Comparison of ENCODE assay signal across 8 cellular contexts in the genomic region with DNA sequence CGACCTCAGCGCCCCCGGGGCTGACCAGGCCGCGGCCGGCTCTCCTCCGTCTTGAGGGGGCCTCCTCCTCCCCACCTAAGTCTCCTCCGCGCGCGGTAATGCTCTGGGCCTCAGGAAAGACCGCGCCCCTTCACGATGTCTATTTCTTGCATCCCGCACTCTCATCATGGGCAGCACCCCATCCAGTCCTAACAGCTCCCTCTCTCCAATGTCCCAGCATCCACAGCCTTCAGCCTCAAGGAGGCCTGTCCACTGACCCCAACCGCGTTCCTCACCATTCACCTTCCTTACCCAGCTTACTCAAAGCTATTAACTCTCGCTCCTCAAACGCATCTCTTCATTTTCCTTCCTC.
DNase-seq lines count a peak whose midpoint lies in the region; ATAC-seq and TF ChIP-seq lines count a peak whose summit lies in the region.

No MANE protein-coding gene starts in this region.

- H4K91ac ChIP-seq in trophoblast cell (ENCODE audit: low read depth, low read length): peak overlapping the region; percentile 69

- peak overlapping the region; percentile 89 for H3K9ac ChIP-seq in trophoblast cell (ENCODE audit: low read length)

- H3K4me3 ChIP-seq in Peyer's patch: peak overlapping the region; percentile 52 to 69 (median 56)
- peak overlapping the region; percentile 53 to 70 (median 59) for H3K4me3 ChIP-seq in esophagus muscularis mucosa
- peak overlapping the region; percentile 77 for H3K4me3 ChIP-seq in trophoblast cell (ENCODE audit: low read depth, low read length)

- 15% methylated on average over 19 of the region's 19 CpGs for WGBS in esophagus muscularis mucosa
- no CpG with 5 or more reads among the region's 19 CpGs for WGBS in trophoblast cell (ENCODE audit: extremely low coverage, insufficient coverage, insufficient read length)

- no peak overlapping the region for H2BK12ac ChIP-seq in trophoblast cell (ENCODE audit: low read length)

- H4K8ac ChIP-seq in trophoblast cell (ENCODE audit: low read depth, low read length): peak overlapping the region; percentile 58

- H3K4me2 ChIP-seq in trophoblast cell (ENCODE audit: low read length): peak overlapping the region; percentile 86

- no peak for DNase-seq in Peyer's patch
- DNase-seq in esophagus muscularis mucosa (ENCODE audit: extremely low spot score): no peak
- no peak for DNase-seq in trophoblast cell
- DNase-seq in hippocampal formation (lab: John Stamatoyannopoulos, UW): no peak
- no peak for DNase-seq in posterior vena cava (ENCODE audit: low spot score)
- DNase-seq in midbrain (lab: John Stamatoyannopoulos, UW): no peak

- no peak overlapping the region for H2BK5ac ChIP-seq in trophoblast cell (ENCODE audit: low read depth, low read length, poor library complexity)

- H3K27ac ChIP-seq in Peyer's patch: peak overlapping the region; percentile 76 to 88 (median 82)
- peak overlapping the region; percentile 83 to 87 (median 84) for H3K27ac ChIP-seq in esophagus muscularis mucosa (replicated peaks in 1 of 4)
- H3K27ac ChIP-seq in trophoblast cell (ENCODE audit: low read depth, low read length): peak overlapping the region; percentile 20

- no peaks in the 10 kb centered on the region for H3K4me1 ChIP-seq in Peyer's patch
- peaks cover 5 to 14% (median 9%) of the 10 kb centered on the region in 4 donors for H3K4me1 ChIP-seq in esophagus muscularis mucosa
- no peaks in the 10 kb centered on the region for H3K4me1 ChIP-seq in trophoblast cell (ENCODE audit: control insufficient read depth in 1 of 2, insufficient read depth in 2 of 2, low read length in 2 of 2)

- no peaks in the 10 kb centered on the region for H3K9me3 ChIP-seq in Peyer's patch
- no peaks in the 10 kb centered on the region for H3K9me3 ChIP-seq in esophagus muscularis mucosa
- H3K9me3 ChIP-seq in trophoblast cell (ENCODE audit: insufficient read depth, low read depth, low read length): no peaks in the 10 kb centered on the region

- no peak for TF ChIP-seq POLR2A in Peyer's patch (IDR thresholded peaks at IDR 0.05)
- no peak for TF ChIP-seq POLR2A in esophagus muscularis mucosa (IDR thresholded peaks at IDR 0.05; ENCODE audit: low read depth)

- H2AFZ ChIP-seq in trophoblast cell (ENCODE audit: insufficient read depth, low read length, poor library complexity): peak overlapping the region; percentile 3

- ATAC-seq in GM21717 (IDR thresholded peaks at IDR 0.05; ENCODE audit: unreplicated experiment): peak; percentile 17
- no peak for ATAC-seq in GM21737 (IDR thresholded peaks at IDR 0.05; ENCODE audit: unreplicated experiment)

- peak overlapping the region; percentile 8 for H3K14ac ChIP-seq in trophoblast cell (ENCODE audit: low read length)

- H3K27me3 ChIP-seq in Peyer's patch: no peaks in the 10 kb centered on the region
- H3K27me3 ChIP-seq in esophagus muscularis mucosa: no peaks in the 10 kb centered on the region
- H3K27me3 ChIP-seq in trophoblast cell (ENCODE audit: insufficient read depth, low read length): no peaks in the 10 kb centered on the region

- no peak overlapping the region for H2BK120ac ChIP-seq in trophoblast cell (ENCODE audit: insufficient read depth, low read length, poor library complexity)

- H3K4ac ChIP-seq in trophoblast cell (ENCODE audit: low read depth, low read length): no peak overlapping the region

- no peak overlapping the region for H2AK5ac ChIP-seq in trophoblast cell (ENCODE audit: low read length)

- no peak overlapping the region for H3K23ac ChIP-seq in trophoblast cell (ENCODE audit: low read length)

- peaks cover 2% of the 10 kb centered on the region for H3K79me2 ChIP-seq in trophoblast cell (ENCODE audit: control insufficient read depth, insufficient read depth, low read length, poor library complexity)

- intact Hi-C loops in esophagus muscularis mucosa (cut with DNase I) (no loop called here), posterior vena cava (cut with DNase I) (no loop called here)

- TF ChIP-seq EP300 in esophagus muscularis mucosa (IDR thresholded peaks at IDR 0.05): no peak

- TF ChIP-seq CTCF in Peyer's patch (IDR thresholded peaks at IDR 0.05): no peak
- no peak for TF ChIP-seq CTCF in esophagus muscularis mucosa (IDR thresholded peaks at IDR 0.05)

- H3K79me1 ChIP-seq in trophoblast cell (ENCODE audit: low read length): peaks cover 4% of the 10 kb centered on the region

- no peak overlapping the region for H3K18ac ChIP-seq in trophoblast cell (ENCODE audit: low read length)

- no peaks in the 10 kb centered on the region for H3K36me3 ChIP-seq in Peyer's patch
- H3K36me3 ChIP-seq in esophagus muscularis mucosa: no peaks in the 10 kb centered on the region
- H3K36me3 ChIP-seq in trophoblast cell (ENCODE audit: control insufficient read depth in 1 of 2, insufficient read depth in 2 of 2, low read length in 2 of 2): no peaks in the 10 kb centered on the region

- H4K12ac ChIP-seq in trophoblast cell (ENCODE audit: low read depth, low read length): peak overlapping the region; percentile 4

Comparison
In these comparisons a context has a peak if more than half of its experiments do, and no peak if none do; other contexts are left out.
1. H3K27ac ChIP-seq: peak in every context shown above with its lines; median percentile 84 in esophagus muscularis mucosa; 82 in Peyer's patch; 20 in trophoblast cell.